23 cellular contexts compared by ENCODE assay signal in the genomic region with DNA sequence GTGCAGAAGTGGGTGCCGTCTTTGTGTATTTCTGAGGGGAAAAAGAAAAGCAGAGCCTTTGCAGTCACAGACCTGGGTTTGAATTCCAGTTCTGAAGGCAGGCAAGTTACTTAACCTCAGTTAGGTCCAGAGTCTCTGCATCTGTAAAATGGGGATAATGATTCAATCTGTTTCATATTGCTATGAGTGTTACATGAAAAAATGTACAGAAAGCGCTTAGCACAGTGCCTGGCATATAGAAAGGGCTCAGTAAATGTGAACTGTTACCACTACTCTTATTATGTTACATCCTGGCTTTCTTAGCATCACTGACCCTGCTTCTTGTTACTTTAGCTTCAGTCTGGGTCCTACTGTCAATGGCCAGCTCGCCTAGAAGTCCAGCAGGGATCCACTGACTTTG.
"Had no signal": no experiment of that assay in that cellular context is flagged by ENCODE, and none has a peak within 500 bp of the region (broad histone marks: within the 10 kb centered on the region; RNA-seq: fewer than 3 reads in every experiment).

No MANE protein-coding gene starts in this region.

- H3K27me3 Mint-ChIP-seq: stimulated activated naive B cell treated with anti-CD40 and anti-IgM and Interleukin-4, amounts not matched to agents 10 μg/mL and 1 μg/mL and 100 μg/mL, for 72 hours had no signal

- H3K4me3 ChIP-seq: body of pancreas, lower lobe of right lung, sigmoid colon, thoracic aorta, upper lobe of right lung had no signal

- H3K9me3 ChIP-seq: body of pancreas, lower lobe of right lung, sigmoid colon, thoracic aorta, upper lobe of right lung had no signal

- H3K4me3 Mint-ChIP-seq: endodermal cell; nephron progenitor cell; stimulated activated naive B cell treated with anti-CD40 and anti-IgM and Interleukin-4, amounts not matched to agents 10 μg/mL and 1 μg/mL and 100 μg/mL, for 72 hours; T-cell had no signal

- H3K4me1 ChIP-seq: body of pancreas, foreskin keratinocyte, lower lobe of right lung had no signal

- H3K27ac Mint-ChIP-seq: endodermal cell; nephron progenitor cell; stimulated activated naive B cell treated with anti-CD40 and anti-IgM and Interleukin-4, amounts not matched to agents 10 μg/mL and 1 μg/mL and 100 μg/mL, for 72 hours; T-cell had no signal

- H3K27me3 ChIP-seq: body of pancreas, foreskin keratinocyte, sigmoid colon, upper lobe of right lung had no signal

- H3K9me3 Mint-ChIP-seq: stimulated activated naive B cell treated with anti-CD40 and anti-IgM and Interleukin-4, amounts not matched to agents 10 μg/mL and 1 μg/mL and 100 μg/mL, for 72 hours; T-cell had no signal

- H3K36me3 ChIP-seq: thoracic aorta, upper lobe of right lung had no signal

- ATAC-seq: body of pancreas; foreskin keratinocyte; left colon; lower lobe of right lung; SK-N-SH treated with all-trans-retinoic acid at 6 μM for 48 hours; stimulated activated naive B cell treated with anti-CD40 and anti-IgM and Interleukin-4, amounts not matched to agents 10 μg/mL and 1 μg/mL and 100 μg/mL, for 72 hours; T-cell; upper lobe of right lung had no signal

- H3K4me1 Mint-ChIP-seq: endodermal cell had no signal

- H3K27ac ChIP-seq: body of pancreas, foreskin keratinocyte, lower lobe of right lung, sigmoid colon, upper lobe of right lung had no signal

- DNase-seq: activated CD4-positive, alpha-beta T cell treated with anti-CD3 and anti-CD28 coated beads, Interleukin-2, amount 50 U/mL, for 1 hour; activated CD4-positive, CD25-positive, alpha-beta regulatory T cell; activated gamma-delta T cell; activated T-cell treated with anti-CD3 and anti-CD28 coated beads, Interleukin-2, amount 50 U/mL, for 48 hours; amniotic stem cell; body of pancreas; endodermal cell; foreskin keratinocyte; glutamatergic neuron; hippocampal formation; islet precursor cell; left colon; lower lobe of right lung; nephron progenitor cell; nucleus accumbens; sigmoid colon; stimulated activated CD4-positive, alpha-beta T cell treated with anti-CD3 and anti-CD28 coated beads, Interleukin-4, amount 100 ng/mL, for 4 hours; stimulated activated naive B cell treated with anti-CD40 and anti-IgM and Interleukin-4, amounts not matched to agents 10 μg/mL and 1 μg/mL and 100 μg/mL, for 72 hours; T-cell; T-helper 9 cell; upper lobe of right lung had no signal
